In genomic region chr20:33862709-33863403, GRCh38 we compare ENCODE assay signal across 8 cellular contexts. TPM values are rescaled to one million over a fixed set of nuclear protein-coding genes. Genes with fewer than 3 reads are reported as not detected.
A peak's percentile ranks its signal among the peaks of the same experiment; 100 is the strongest.
DNase-seq lines count a peak whose midpoint lies in the region; ATAC-seq and TF ChIP-seq lines count a peak whose summit lies in the region.

No MANE protein-coding gene starts in this region.

- no peaks in the 10 kb centered on the region for H3K79me2 ChIP-seq in ACC112 (ENCODE audit: control insufficient read depth, insufficient read depth, low read length, unreplicated experiment)

- ATAC-seq in HG02970 (IDR thresholded peaks at IDR 0.05; ENCODE audit: low FRiP score, unreplicated experiment) (no peak), GM19395 (IDR thresholded peaks at IDR 0.05; ENCODE audit: unreplicated experiment) (no peak)

- H3K27me3 ChIP-seq in ACC112 (ENCODE audit: insufficient read depth, low read length), result no peaks in the 10 kb centered on the region

- no peaks in the 10 kb centered on the region for H3K36me3 ChIP-seq in ACC112 (ENCODE audit: insufficient read depth, low read length)

- H2AFZ ChIP-seq in ACC112 (ENCODE audit: low read length, unreplicated experiment), result no peak overlapping the region

- in situ Hi-C loops in GM13977 (cut with MboI; ENCODE audit: low pct_unique_long_range_greater_than_20kb, low sequenced_read_pairs, unreplicated experiment), result loop anchor here (10.0 kb wide), 1 partner anchor 262 kb away; no protein-coding TSS in a partner anchor

- DNase-seq in GM13977 (ENCODE audit: low spot score) (peak; percentile 90), NCI-H69 (lab: John Stamatoyannopoulos, UW) (peak; percentile 76), fibroblast of villous mesenchyme (ENCODE audit: low read depth) (peak; percentile 43), occipital lobe (lab: John Stamatoyannopoulos, UW) (peak; percentile 11)
- peak; percentile 61 to 67 for DNase-seq in activated T-cell treated with anti-CD3 and anti-CD28 coated beads, Interleukin-2, amount 50 U/mL, for 48 hours

- TF ChIP-seq CTCF in GM13977 (IDR thresholded peaks at IDR 0.05; ENCODE audit: extremely low read depth, insufficient read depth, missing control alignments) (peak; percentile 93), fibroblast of villous mesenchyme (IDR thresholded peaks at IDR 0.05; ENCODE audit: insufficient read depth, low read depth, low read length) (peak; percentile 83)

- H3K27ac ChIP-seq in ACC112 (ENCODE audit: low read depth, low read length), result no peak overlapping the region

- no peaks in the 10 kb centered on the region for H3K4me1 ChIP-seq in ACC112 (ENCODE audit: control insufficient read depth, insufficient read depth, low read length, unreplicated experiment)

- peak overlapping the region; percentile 44 for H3K4me3 ChIP-seq in ACC112 (ENCODE audit: low read depth, low read length)
- peak overlapping the region; percentile 29 for H3K4me3 ChIP-seq in fibroblast of villous mesenchyme (ENCODE audit: low read depth, low read length)

RNA-seq across cellular contexts. Expression of gene CHMP4B, which starts 51.7 kb away (rescaled TPM):
- total RNA-seq in fibroblast of villous mesenchyme (28.3 and 32.0 TPM in 2 replicates), occipital lobe (26.4 TPM)

Comparison
In these comparisons a context has a peak if more than half of its experiments do, and no peak if none do; other contexts are left out.
1. DNase-seq: peak in every context shown above with its lines; median percentile 90 in GM13977; 76 in NCI-H69; 64 in activated T-cell treated with anti-CD3 and anti-CD28 coated beads, Interleukin-2, amount 50 U/mL, for 48 hours; 43 in fibroblast of villous mesenchyme; 11 in occipital lobe.